Comparison of ENCODE assay signal across 20 cellular contexts in genomic region chr5:159155960-159156359, GRCh38. TPM values are rescaled to one million over a fixed set of nuclear protein-coding genes. Genes with fewer than 3 reads are reported as not detected.
DNase-seq lines count a peak whose midpoint lies in the region; ATAC-seq, FAIRE-seq and TF ChIP-seq lines count a peak whose summit lies in the region.
"Had no signal": no experiment of that assay in that cellular context is flagged by ENCODE, and none has a peak within 500 bp of the region (broad histone marks: within the 10 kb centered on the region; RNA-seq: fewer than 3 reads in every experiment).

No MANE protein-coding gene starts in this region.

- ATAC-seq in GM21825 (IDR thresholded peaks at IDR 0.05; ENCODE audit: unreplicated experiment) (peak; percentile 18), pancreas (no peak)
- ATAC-seq in activated T-helper 17 cell treated with anti-CD3 and anti-CD28 coated beads, Interleukin-2, amount 50 U/mL, for 72 hours (replicated peaks) = no peak

- intact Hi-C loops in cardiac septum (cut with DNase I) (loop anchor here (2.0 to 5.0 kb wide), 3 partner anchors 47 to 161 kb away; partner anchors contain the start of gene UBLCP1), pancreas (cut with DNase I) (loop anchor here in 1 of 3 donors (10.0 kb wide), 2 partner anchors 159 to 829 kb away; no protein-coding TSS in a partner anchor)

- WGBS in pancreas, 2 donors = 75 to 86% methylated on average over 2 of the region's 2 CpGs

- no peak for FAIRE-seq in pancreas (lab: Jason Lieb, UNC)

- TF ChIP-seq CTCF in pancreas (IDR thresholded peaks at IDR 0.05) = no peak

- no peaks in the 10 kb centered on the region for H3K27me3 ChIP-seq in pancreas
- H3K27me3 ChIP-seq: heart right ventricle, suprapubic skin had no signal

- peaks cover 2% of the 10 kb centered on the region for H3K27me3 Mint-ChIP-seq in activated naive CD4-positive, alpha-beta T cell treated with anti-CD3 and anti-CD28 coated beads, Interleukin-2, amount 10 ng/mL, durations not matched to agents 7 days and 5 days
- no peaks in the 10 kb centered on the region for H3K27me3 Mint-ChIP-seq in activated T-helper 17 cell treated with anti-CD3 and anti-CD28 coated beads, Interleukin-2, amount 50 U/mL, for 72 hours

- peaks cover 25% of the 10 kb centered on the region for H3K4me1 Mint-ChIP-seq in activated naive CD4-positive, alpha-beta T cell treated with anti-CD3 and anti-CD28 coated beads, Interleukin-2, amount 10 ng/mL, durations not matched to agents 7 days and 5 days
- H3K4me1 Mint-ChIP-seq in activated T-helper 17 cell treated with anti-CD3 and anti-CD28 coated beads, Interleukin-2, amount 50 U/mL, for 72 hours = peaks cover 19% of the 10 kb centered on the region

- no peaks in the 10 kb centered on the region for H3K4me1 ChIP-seq in pancreas

- CTCF ChIA-PET in activated naive CD4-positive, alpha-beta T cell treated with anti-CD3 and anti-CD28 coated beads, Interleukin-2, amount 10 ng/mL, durations not matched to agents 7 days and 5 days (lab: Charles Lee) = interaction anchor here (0.9 to 5.0 kb wide), 11 partner anchors 11 to 618 kb away, joined by 4 to 79 read pairs (median 7); no protein-coding TSS in a partner anchor

- no peaks in the 10 kb centered on the region for H3K9me3 Mint-ChIP-seq in activated naive CD4-positive, alpha-beta T cell treated with anti-CD3 and anti-CD28 coated beads, Interleukin-2, amount 10 ng/mL, durations not matched to agents 7 days and 5 days
- no peaks in the 10 kb centered on the region for H3K9me3 Mint-ChIP-seq in activated T-helper 17 cell treated with anti-CD3 and anti-CD28 coated beads, Interleukin-2, amount 50 U/mL, for 72 hours

- H3K27ac Mint-ChIP-seq in activated naive CD4-positive, alpha-beta T cell treated with anti-CD3 and anti-CD28 coated beads, Interleukin-2, amount 10 ng/mL, durations not matched to agents 7 days and 5 days = peak overlapping the region; percentile 73
- H3K27ac Mint-ChIP-seq in activated T-helper 17 cell treated with anti-CD3 and anti-CD28 coated beads, Interleukin-2, amount 50 U/mL, for 72 hours = peak overlapping the region; percentile 61

- no peak overlapping the region for H3K4me3 ChIP-seq in pancreas
- H3K4me3 ChIP-seq: heart right ventricle, SK-N-MC, suprapubic skin had no signal

- peaks cover 43% of the 10 kb centered on the region for H3K36me3 Mint-ChIP-seq in activated naive CD4-positive, alpha-beta T cell treated with anti-CD3 and anti-CD28 coated beads, Interleukin-2, amount 10 ng/mL, durations not matched to agents 7 days and 5 days
- peaks cover 64% of the 10 kb centered on the region for H3K36me3 Mint-ChIP-seq in activated T-helper 17 cell treated with anti-CD3 and anti-CD28 coated beads, Interleukin-2, amount 50 U/mL, for 72 hours (ENCODE audit: low read depth)

- no peak overlapping the region for H3K4me3 Mint-ChIP-seq in activated naive CD4-positive, alpha-beta T cell treated with anti-CD3 and anti-CD28 coated beads, Interleukin-2, amount 10 ng/mL, durations not matched to agents 7 days and 5 days
- peak overlapping the region; percentile 13 for H3K4me3 Mint-ChIP-seq in activated T-helper 17 cell treated with anti-CD3 and anti-CD28 coated beads, Interleukin-2, amount 50 U/mL, for 72 hours

- no peak for DNase-seq in activated naive CD4-positive, alpha-beta T cell treated with anti-CD3 and anti-CD28 coated beads, Interleukin-2, amount 10 ng/mL, durations not matched to agents 7 days and 5 days
- no peak for DNase-seq in activated naive CD4-positive, alpha-beta T cell (lab: John Stamatoyannopoulos, UW)
- DNase-seq in NCI-H1105 (lab: John Stamatoyannopoulos, UW) (no peak), cardiac septum (ENCODE audit: low spot score) (no peak), DMS153 treated with DMSO at 0.1 percent for 48 hours (lab: John Stamatoyannopoulos, UW; ENCODE audit: unreplicated experiment) (no peak), pancreas (no peak)
- DNase-seq: activated CD4-positive, alpha-beta T cell treated with anti-CD3 and anti-CD28 coated beads, Interleukin-2, amount 50 U/mL, for 1 hour; activated CD8-positive, alpha-beta memory T cell treated with anti-CD3 and anti-CD28 coated beads, Interleukin-2, amount 50 U/mL, for 48 hours; activated effector memory CD4-positive, alpha-beta T cell treated with anti-CD3 and anti-CD28 coated beads, Interleukin-2, amount 50 U/mL, for 16 hours; effector CD8-positive, alpha-beta T cell; heart right ventricle; left cardiac atrium; mesendoderm; NCI-H1105 treated with DMSO at 0.1 percent for 48 hours; NCI-H226 had no signal

- H3K27ac ChIP-seq in pancreas = no peak overlapping the region
- H3K27ac ChIP-seq: heart right ventricle, SK-N-MC, suprapubic skin had no signal

- peaks cover 0 to 6% (median 5%) of the 10 kb centered on the region in 3 donors for H3K36me3 ChIP-seq in pancreas

- no peaks in the 10 kb centered on the region for H3K9me3 ChIP-seq in pancreas
- H3K9me3 ChIP-seq: heart right ventricle, suprapubic skin had no signal

RNA-seq across cellular contexts. Expression of gene RNF145, which starts 53.4 kb away (rescaled TPM):
- 100 to 1,000 TPM in 1 of 2 donors, 10 to 100 TPM in 1; 88.3 to 111 TPM for total RNA-seq in activated T-helper 17 cell treated with anti-CD3 and anti-CD28 coated beads, Interleukin-2, amount 50 U/mL, for 72 hours
- total RNA-seq in cardiac septum (25.4 TPM), pancreas (10 to 100 TPM; 10.2 to 29.5 (median 14.5) TPM)
- 10 to 100 TPM in 1 of 2 donors, 1 to 10 TPM in 1; 6.9 to 33.6 TPM for polyA plus RNA-seq in pancreas

RNA-seq across cellular contexts. Expression of gene EBF1, which starts 56.2 kb away (rescaled TPM):
- total RNA-seq in activated T-helper 17 cell treated with anti-CD3 and anti-CD28 coated beads, Interleukin-2, amount 50 U/mL, for 72 hours = under 1 TPM in 1 of 2 donors, not detected in 1; 0.37 TPM
- total RNA-seq in cardiac septum (9.8 TPM), pancreas (1 to 10 TPM; 1.3 to 6.1 (median 2.9) TPM)
- 1 to 10 TPM; 1.5 to 2.6 TPM for polyA plus RNA-seq in pancreas
- total RNA-seq: epithelial cell of proximal tubule had no signal
